ENCODE assay signal across 1 cellular context in genomic region chr5:50751064-50751657, GRCh38.
TF ChIP-seq lines count a peak whose summit lies in the region.

No MANE protein-coding gene starts in this region.

TF ChIP-seq in HEK293, 187 proteins besides CTCF, POLR2A, EP300 and RAD21 (continued from another document):
- TF ChIP-seq ZBTB11 (tag by site-specific recombination; conservative IDR thresholded peaks at IDR 0.05; ENCODE audit: low read depth): no peak
- no peak for TF ChIP-seq ZNF555 (tag by site-specific recombination; conservative IDR thresholded peaks at IDR 0.05)
- TF ChIP-seq ZNF426 (tag by site-specific recombination; IDR thresholded peaks at IDR 0.05): no peak
- TF ChIP-seq ZNF324 (tag by site-specific recombination; IDR thresholded peaks at IDR 0.05): no peak
- TF ChIP-seq PRDM6 (tag by site-specific recombination; IDR thresholded peaks at IDR 0.05): no peak
- TF ChIP-seq ZNF596 (tag by site-specific recombination; IDR thresholded peaks at IDR 0.05): no peak
- TF ChIP-seq KLF1 (tag by site-specific recombination; IDR thresholded peaks at IDR 0.05): no peak
- TF ChIP-seq ZNF132 (tag by site-specific recombination; IDR thresholded peaks at IDR 0.05; ENCODE audit: borderline replicate concordance): no peak
- TF ChIP-seq ZNF423 (tag by site-specific recombination; IDR thresholded peaks at IDR 0.05): no peak
- TF ChIP-seq PATZ1 (tag by site-specific recombination; IDR thresholded peaks at IDR 0.05): no peak
- no peak for TF ChIP-seq HOXA7 (CRISPR knock-in tag; IDR thresholded peaks at IDR 0.05; ENCODE audit: borderline replicate concordance)
- peak; percentile 32; the same call in 1 of the 2 replicates for TF ChIP-seq ZNF660 (tag by site-specific recombination; IDR thresholded peaks at IDR 0.05)
- no peak for TF ChIP-seq OVOL3 (tag by site-specific recombination; IDR thresholded peaks at IDR 0.05)
- TF ChIP-seq ZSCAN23 (tag by site-specific recombination; IDR thresholded peaks at IDR 0.05): no peak
- TF ChIP-seq SP2 (tag by site-specific recombination; IDR thresholded peaks at IDR 0.05): no peak
- no peak for TF ChIP-seq ZNF677 (tag by site-specific recombination; IDR thresholded peaks at IDR 0.05)
- TF ChIP-seq ZNF10 (tag by site-specific recombination; IDR thresholded peaks at IDR 0.05): no peak
- no peak for TF ChIP-seq ZNF184 (tag by site-specific recombination; IDR thresholded peaks at IDR 0.05)
TF ChIP-seq in HEK293: peak in this region for 4.
